ENCODE assay signal across 1 cellular context in genomic region chr20:58839474-58839874, GRCh38.
TF ChIP-seq lines count a peak whose summit lies in the region.

No MANE protein-coding gene starts in this region.

TF ChIP-seq in HepG2, 621 proteins besides CTCF, POLR2A, EP300 and RAD21 (continued from another document):
- TF ChIP-seq ZFP91 (CRISPR knock-in tag; IDR thresholded peaks at IDR 0.05; ENCODE audit: borderline replicate concordance) (0 out of 2 replicates have a peak, but pooled peaks have one; percentile 28), ZFP37 (CRISPR knock-in tag; IDR thresholded peaks at IDR 0.05; ENCODE audit: borderline replicate concordance) (no peak), FOXM1 (CRISPR knock-in tag; IDR thresholded peaks at IDR 0.05) (no peak), NR0B2 (CRISPR knock-in tag; IDR thresholded peaks at IDR 0.05) (no peak), NFIC (IDR thresholded peaks at IDR 0.05; ENCODE audit: low read length) (no peak), THAP11 (CRISPR knock-in tag; IDR thresholded peaks at IDR 0.05) (no peak), MAX (IDR thresholded peaks at IDR 0.05) (0 out of 2 replicates have a peak, but pooled peaks have one; percentile 23), ZBTB33 (CRISPR knock-in tag; IDR thresholded peaks at IDR 0.05) (peak; percentile 87), MED13 (CRISPR knock-in tag; IDR thresholded peaks at IDR 0.05) (no peak), FOXA1 (IDR thresholded peaks at IDR 0.05) (no peak), FOXA1 (CRISPR knock-in tag; IDR thresholded peaks at IDR 0.05) (0 out of 2 replicates have a peak, but pooled peaks have one; percentile 5), STAG1 (CRISPR knock-in tag; IDR thresholded peaks at IDR 0.05) (peak; percentile 78), ZNF431 (CRISPR knock-in tag; IDR thresholded peaks at IDR 0.05; ENCODE audit: borderline replicate concordance, low read depth) (no peak), SP2 (CRISPR knock-in tag; IDR thresholded peaks at IDR 0.05) (no peak), TFDP2 (CRISPR knock-in tag; IDR thresholded peaks at IDR 0.05) (no peak)
